In the genomic region with DNA sequence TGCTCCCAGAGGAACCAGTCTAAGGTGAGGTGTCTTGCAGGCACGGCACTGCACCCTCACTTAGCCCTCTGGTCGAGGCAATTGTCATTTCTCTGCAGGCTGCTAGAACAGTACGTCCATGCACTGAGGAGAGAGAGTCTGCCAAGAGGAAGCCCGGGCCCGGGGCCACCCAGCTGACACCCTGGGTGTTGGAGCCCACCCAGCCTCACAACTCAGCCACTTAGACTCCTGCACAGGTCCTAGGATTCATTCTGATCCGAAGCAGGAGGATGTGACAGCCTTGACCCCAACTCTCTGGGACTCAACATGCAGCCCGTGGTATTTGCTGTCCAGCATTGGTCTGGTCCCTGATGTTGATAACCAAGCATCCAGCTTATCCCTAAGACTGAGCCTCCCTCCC, we compare ENCODE assay signal across 13 cellular contexts.
DNase-seq lines count a peak whose midpoint lies in the region; ATAC-seq and TF ChIP-seq lines count a peak whose summit lies in the region.
"Had no signal": no experiment of that assay in that cellular context is flagged by ENCODE, and none has a peak within 500 bp of the region (broad histone marks: within the 10 kb centered on the region; RNA-seq: fewer than 3 reads in every experiment).

No MANE protein-coding gene starts in this region.

- ATAC-seq in activated CD8-positive, alpha-beta T cell treated with anti-CD3 and anti-CD28 coated beads, Interleukin-2, amount 10 ng/mL, durations not matched to agents 7 days and 5 days: no peak
- ATAC-seq in activated CD8-positive, alpha-beta T cell treated with anti-CD3 and anti-CD28 coated beads for 36 hours: no peak

- peaks cover 2% of the 10 kb centered on the region for H3K27me3 Mint-ChIP-seq in activated CD8-positive, alpha-beta T cell treated with anti-CD3 and anti-CD28 coated beads, Interleukin-2, amount 10 ng/mL, durations not matched to agents 7 days and 5 days (ENCODE audit: low read depth)
- no peaks in the 10 kb centered on the region for H3K27me3 Mint-ChIP-seq in activated CD8-positive, alpha-beta T cell treated with anti-CD3 and anti-CD28 coated beads for 36 hours
- H3K27me3 Mint-ChIP-seq in activated T-helper 1 cell treated with anti-CD3 and anti-CD28 coated beads, Interleukin-12 subunit alpha, Interleukin-12 subunit beta, Interleukin-2, Interleukin-4 antibody, amounts not matched to agents 30 ng/mL and 10 ng/mL and 1 ng/mL, durations not matched to agents 14 hours and 24 hours and 36 hours (ENCODE audit: insufficient read depth): no peaks in the 10 kb centered on the region

- H3K27ac ChIP-seq in temporal lobe (ENCODE audit: low read depth, low read length): peak overlapping the region; percentile 48
- H3K27ac ChIP-seq in ascending aorta: no peak overlapping the region

- no peak overlapping the region for H3K4me3 ChIP-seq in ascending aorta

- no peaks in the 10 kb centered on the region for H3K4me1 ChIP-seq in ascending aorta

- TF ChIP-seq CTCF in activated CD8-positive, alpha-beta T cell treated with anti-CD3 and anti-CD28 coated beads for 36 hours (IDR thresholded peaks at IDR 0.05): no peak
- TF ChIP-seq CTCF in ascending aorta (IDR thresholded peaks at IDR 0.05): no peak

- POLR2A ChIA-PET in activated CD8-positive, alpha-beta T cell treated with anti-CD3 and anti-CD28 coated beads, Interleukin-2, amount 10 ng/mL, durations not matched to agents 7 days and 5 days (lab: Charles Lee): interaction anchor here (1.0 kb wide), 1 partner anchor 14 kb away, joined by 3 read pairs; no protein-coding TSS in a partner anchor
- POLR2A ChIA-PET in activated CD8-positive, alpha-beta T cell treated with anti-CD3 and anti-CD28 coated beads for 36 hours (lab: Charles Lee): no interaction called here

- no peaks in the 10 kb centered on the region for H3K36me3 Mint-ChIP-seq in activated CD8-positive, alpha-beta T cell treated with anti-CD3 and anti-CD28 coated beads, Interleukin-2, amount 10 ng/mL, durations not matched to agents 7 days and 5 days (ENCODE audit: low read depth)
- no peaks in the 10 kb centered on the region for H3K36me3 Mint-ChIP-seq in activated CD8-positive, alpha-beta T cell treated with anti-CD3 and anti-CD28 coated beads for 36 hours (ENCODE audit: low read depth)
- H3K36me3 Mint-ChIP-seq in activated T-helper 1 cell treated with anti-CD3 and anti-CD28 coated beads, Interleukin-12 subunit alpha, Interleukin-12 subunit beta, Interleukin-2, Interleukin-4 antibody, amounts not matched to agents 30 ng/mL and 10 ng/mL and 1 ng/mL, durations not matched to agents 14 hours and 24 hours and 36 hours (ENCODE audit: low read depth): no peaks in the 10 kb centered on the region
- H3K36me3 Mint-ChIP-seq: CD4-positive, CD25-positive, alpha-beta regulatory T cell had no signal

- DNase-seq in activated CD8-positive, alpha-beta T cell treated with anti-CD3 and anti-CD28 coated beads, Interleukin-2, amount 10 ng/mL, durations not matched to agents 7 days and 5 days: no peak
- no peak for DNase-seq in activated CD8-positive, alpha-beta T cell treated with anti-CD3 and anti-CD28 coated beads for 36 hours
- DNase-seq in activated T-helper 1 cell treated with anti-CD3 and anti-CD28 coated beads, Interleukin-12 subunit alpha, Interleukin-12 subunit beta, Interleukin-2, Interleukin-4 antibody, amounts not matched to agents 30 ng/mL and 10 ng/mL and 1 ng/mL, durations not matched to agents 14 hours and 24 hours and 36 hours (ENCODE audit: low spot score): no peak
- DNase-seq in head of caudate nucleus (peak in 23 of 42 donors; percentile 9 to 60 (median 33)), ascending aorta (ENCODE audit: low spot score in 2 of 2) (no peak), HUDEP-2 (lab: John Stamatoyannopoulos, UW; ENCODE audit: unreplicated experiment in 76 of 76) (no peak)
- DNase-seq in stimulated activated CD4-positive, alpha-beta T cell treated with anti-CD3 and anti-CD28 coated beads, Interleukin-1b, Interleukin-23, amount 100 ng/mL, for 48 hours: no peak
- DNase-seq: ACHN; CD4-positive, CD25-positive, alpha-beta regulatory T cell; NCI-H1930; NCI-H2171; NCI-H82 had no signal

- intact Hi-C loops in activated CD8-positive, alpha-beta T cell treated with anti-CD3 and anti-CD28 coated beads for 36 hours (cut with micrococcal nuclease): no loop called here
- intact Hi-C loops in activated T-helper 1 cell treated with anti-CD3 and anti-CD28 coated beads, Interleukin-12 subunit alpha, Interleukin-12 subunit beta, Interleukin-2, Interleukin-4 antibody, amounts not matched to agents 30 ng/mL and 10 ng/mL and 1 ng/mL, durations not matched to agents 14 hours and 24 hours and 36 hours (cut with micrococcal nuclease): loop anchor here (2.0 kb wide), 1 partner anchor 15 kb away; no protein-coding TSS in a partner anchor
- intact Hi-C loops in head of caudate nucleus (cut with DNase I) (loop anchor here (10.0 kb wide), 2 partner anchors 45 to 115 kb away; a partner anchor contains a TSS), ascending aorta (cut with DNase I) (no loop called here)

- H3K27ac Mint-ChIP-seq in activated CD8-positive, alpha-beta T cell treated with anti-CD3 and anti-CD28 coated beads, Interleukin-2, amount 10 ng/mL, durations not matched to agents 7 days and 5 days: peak overlapping the region; percentile 23
- no peak overlapping the region for H3K27ac Mint-ChIP-seq in activated CD8-positive, alpha-beta T cell treated with anti-CD3 and anti-CD28 coated beads for 36 hours
- peak overlapping the region; percentile 7 for H3K27ac Mint-ChIP-seq in activated T-helper 1 cell treated with anti-CD3 and anti-CD28 coated beads, Interleukin-12 subunit alpha, Interleukin-12 subunit beta, Interleukin-2, Interleukin-4 antibody, amounts not matched to agents 30 ng/mL and 10 ng/mL and 1 ng/mL, durations not matched to agents 14 hours and 24 hours and 36 hours
- H3K27ac Mint-ChIP-seq: CD4-positive, CD25-positive, alpha-beta regulatory T cell had no signal

- no peaks in the 10 kb centered on the region for H3K36me3 ChIP-seq in ascending aorta

- H3K4me3 Mint-ChIP-seq in activated CD8-positive, alpha-beta T cell treated with anti-CD3 and anti-CD28 coated beads, Interleukin-2, amount 10 ng/mL, durations not matched to agents 7 days and 5 days: no peak overlapping the region
- no peak overlapping the region for H3K4me3 Mint-ChIP-seq in activated CD8-positive, alpha-beta T cell treated with anti-CD3 and anti-CD28 coated beads for 36 hours
- H3K4me3 Mint-ChIP-seq in activated T-helper 1 cell treated with anti-CD3 and anti-CD28 coated beads, Interleukin-12 subunit alpha, Interleukin-12 subunit beta, Interleukin-2, Interleukin-4 antibody, amounts not matched to agents 30 ng/mL and 10 ng/mL and 1 ng/mL, durations not matched to agents 14 hours and 24 hours and 36 hours: no peak overlapping the region
- H3K4me3 Mint-ChIP-seq: CD4-positive, CD25-positive, alpha-beta regulatory T cell had no signal

- no peaks in the 10 kb centered on the region for H3K27me3 ChIP-seq in ascending aorta

- CTCF ChIA-PET in activated CD8-positive, alpha-beta T cell treated with anti-CD3 and anti-CD28 coated beads, Interleukin-2, amount 10 ng/mL, durations not matched to agents 7 days and 5 days (lab: Charles Lee): interaction anchor here (0.9 to 1.2 kb wide), 3 partner anchors 14 to 591 kb away, joined by 3 to 4 read pairs (median 3); no protein-coding TSS in a partner anchor
- CTCF ChIA-PET in activated CD8-positive, alpha-beta T cell treated with anti-CD3 and anti-CD28 coated beads for 36 hours (lab: Charles Lee): interaction anchor here (1.8 kb wide), 1 partner anchor 17 kb away, joined by 4 read pairs; no protein-coding TSS in a partner anchor

- H3K9me3 Mint-ChIP-seq in activated CD8-positive, alpha-beta T cell treated with anti-CD3 and anti-CD28 coated beads, Interleukin-2, amount 10 ng/mL, durations not matched to agents 7 days and 5 days (ENCODE audit: insufficient read depth): no peaks in the 10 kb centered on the region
- H3K9me3 Mint-ChIP-seq in activated CD8-positive, alpha-beta T cell treated with anti-CD3 and anti-CD28 coated beads for 36 hours: no peaks in the 10 kb centered on the region
- H3K9me3 Mint-ChIP-seq in activated T-helper 1 cell treated with anti-CD3 and anti-CD28 coated beads, Interleukin-12 subunit alpha, Interleukin-12 subunit beta, Interleukin-2, Interleukin-4 antibody, amounts not matched to agents 30 ng/mL and 10 ng/mL and 1 ng/mL, durations not matched to agents 14 hours and 24 hours and 36 hours: no peaks in the 10 kb centered on the region
- H3K9me3 Mint-ChIP-seq: CD4-positive, CD25-positive, alpha-beta regulatory T cell had no signal

- H3K4me1 Mint-ChIP-seq in activated CD8-positive, alpha-beta T cell treated with anti-CD3 and anti-CD28 coated beads, Interleukin-2, amount 10 ng/mL, durations not matched to agents 7 days and 5 days (ENCODE audit: low read depth): peaks cover 41% of the 10 kb centered on the region
- H3K4me1 Mint-ChIP-seq in activated CD8-positive, alpha-beta T cell treated with anti-CD3 and anti-CD28 coated beads for 36 hours (ENCODE audit: low read depth): peaks cover 15% of the 10 kb centered on the region
- H3K4me1 Mint-ChIP-seq in activated T-helper 1 cell treated with anti-CD3 and anti-CD28 coated beads, Interleukin-12 subunit alpha, Interleukin-12 subunit beta, Interleukin-2, Interleukin-4 antibody, amounts not matched to agents 30 ng/mL and 10 ng/mL and 1 ng/mL, durations not matched to agents 14 hours and 24 hours and 36 hours (ENCODE audit: low read depth): peaks cover 9% of the 10 kb centered on the region

- no peaks in the 10 kb centered on the region for H3K9me3 ChIP-seq in ascending aorta

Comparison
In these comparisons a context has a peak if more than half of its experiments do, and no peak if none do; other contexts are left out.
1. DNase-seq: peak in head of caudate nucleus (23 of 42); none in activated CD8-positive, alpha-beta T cell treated with anti-CD3 and anti-CD28 coated beads, Interleukin-2, amount 10 ng/mL, durations not matched to agents 7 days and 5 days (single experiment), activated CD8-positive, alpha-beta T cell treated with anti-CD3 and anti-CD28 coated beads for 36 hours (single experiment), activated T-helper 1 cell treated with anti-CD3 and anti-CD28 coated beads, Interleukin-12 subunit alpha, Interleukin-12 subunit beta, Interleukin-2, Interleukin-4 antibody, amounts not matched to agents 30 ng/mL and 10 ng/mL and 1 ng/mL, durations not matched to agents 14 hours and 24 hours and 36 hours (single experiment), stimulated activated CD4-positive, alpha-beta T cell treated with anti-CD3 and anti-CD28 coated beads, Interleukin-1b, Interleukin-23, amount 100 ng/mL, for 48 hours (single experiment), ascending aorta (0 of 2) and HUDEP-2 (0 of 76).
2. intact Hi-C loops: an anchor here in activated T-helper 1 cell treated with anti-CD3 and anti-CD28 coated beads, Interleukin-12 subunit alpha, Interleukin-12 subunit beta, Interleukin-2, Interleukin-4 antibody, amounts not matched to agents 30 ng/mL and 10 ng/mL and 1 ng/mL, durations not matched to agents 14 hours and 24 hours and 36 hours (2.0 kb wide) and head of caudate nucleus (10.0 kb wide); none called in activated CD8-positive, alpha-beta T cell treated with anti-CD3 and anti-CD28 coated beads for 36 hours and ascending aorta.